1 cellular context compared by ENCODE assay signal in the genomic region with DNA sequence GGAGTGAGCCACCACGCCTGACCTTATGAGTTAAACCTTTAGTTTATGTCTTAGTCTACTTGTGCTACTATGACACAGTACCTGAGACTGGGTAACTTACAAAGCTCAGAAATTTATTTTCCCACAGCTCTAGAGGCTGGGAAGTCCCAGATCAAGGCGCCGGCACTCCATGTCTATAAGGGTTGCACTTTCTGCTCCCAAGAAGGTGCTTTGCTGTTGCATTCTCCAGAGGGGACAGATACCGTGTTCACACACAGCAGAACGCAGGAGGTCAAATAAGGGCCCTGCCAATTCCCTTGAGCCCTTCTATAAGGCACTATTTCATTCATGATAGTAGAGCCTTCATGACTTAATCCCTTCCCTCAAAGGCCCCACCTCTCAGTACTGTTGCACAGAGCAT.
TF ChIP-seq lines count a peak whose summit lies in the region.

No MANE protein-coding gene starts in this region.

TF ChIP-seq in GM12878, 131 proteins besides CTCF, POLR2A, EP300 and RAD21 (continued from another document):
- TF ChIP-seq, protein P1, sequence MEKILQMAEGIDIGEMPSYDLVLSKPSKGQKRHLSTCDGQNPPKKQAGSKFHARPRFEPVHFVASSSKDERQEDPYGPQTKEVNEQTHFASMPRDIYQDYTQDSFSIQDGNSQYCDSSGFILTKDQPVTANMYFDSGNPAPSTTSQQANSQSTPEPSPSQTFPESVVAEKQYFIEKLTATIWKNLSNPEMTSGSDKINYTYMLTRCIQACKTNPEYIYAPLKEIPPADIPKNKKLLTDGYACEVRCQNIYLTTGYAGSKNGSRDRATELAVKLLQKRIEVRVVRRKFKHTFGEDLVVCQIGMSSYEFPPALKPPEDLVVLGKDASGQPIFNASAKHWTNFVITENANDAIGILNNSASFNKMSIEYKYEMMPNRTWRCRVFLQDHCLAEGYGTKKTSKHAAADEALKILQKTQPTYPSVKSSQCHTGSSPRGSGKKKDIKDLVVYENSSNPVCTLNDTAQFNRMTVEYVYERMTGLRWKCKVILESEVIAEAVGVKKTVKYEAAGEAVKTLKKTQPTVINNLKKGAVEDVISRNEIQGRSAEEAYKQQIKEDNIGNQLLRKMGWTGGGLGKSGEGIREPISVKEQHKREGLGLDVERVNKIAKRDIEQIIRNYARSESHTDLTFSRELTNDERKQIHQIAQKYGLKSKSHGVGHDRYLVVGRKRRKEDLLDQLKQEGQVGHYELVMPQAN (conservative IDR thresholded peaks at IDR 0.05) = no peak
- TF ChIP-seq FOXM1 (IDR thresholded peaks at IDR 0.05; ENCODE audit: low read depth, low read length) = peak; percentile 24; the same call in 1 of the 2 replicates
- TF ChIP-seq, protein P2, sequence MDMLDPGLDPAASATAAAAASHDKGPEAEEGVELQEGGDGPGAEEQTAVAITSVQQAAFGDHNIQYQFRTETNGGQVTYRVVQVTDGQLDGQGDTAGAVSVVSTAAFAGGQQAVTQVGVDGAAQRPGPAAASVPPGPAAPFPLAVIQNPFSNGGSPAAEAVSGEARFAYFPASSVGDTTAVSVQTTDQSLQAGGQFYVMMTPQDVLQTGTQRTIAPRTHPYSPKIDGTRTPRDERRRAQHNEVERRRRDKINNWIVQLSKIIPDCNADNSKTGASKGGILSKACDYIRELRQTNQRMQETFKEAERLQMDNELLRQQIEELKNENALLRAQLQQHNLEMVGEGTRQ (IDR thresholded peaks at IDR 0.05; ENCODE audit: borderline replicate concordance, low read depth, low read length) = no peak
- no peak for TF ChIP-seq MYB (IDR thresholded peaks at IDR 0.05; ENCODE audit: borderline replicate concordance, low read depth, low read length)
- TF ChIP-seq SREBF1 (IDR thresholded peaks at IDR 0.05; ENCODE audit: low read length) = no peak
- no peak for TF ChIP-seq BMI1 (IDR thresholded peaks at IDR 0.05; ENCODE audit: borderline replicate concordance)
- no peak for TF ChIP-seq CREB1 (IDR thresholded peaks at IDR 0.05; ENCODE audit: low read depth)
- peak; percentile 30; the same call in 1 of the 2 replicates for TF ChIP-seq JUNB (IDR thresholded peaks at IDR 0.05)
- TF ChIP-seq KDM1A (IDR thresholded peaks at IDR 0.05; ENCODE audit: borderline replicate concordance) = no peak
